In the genomic region with DNA sequence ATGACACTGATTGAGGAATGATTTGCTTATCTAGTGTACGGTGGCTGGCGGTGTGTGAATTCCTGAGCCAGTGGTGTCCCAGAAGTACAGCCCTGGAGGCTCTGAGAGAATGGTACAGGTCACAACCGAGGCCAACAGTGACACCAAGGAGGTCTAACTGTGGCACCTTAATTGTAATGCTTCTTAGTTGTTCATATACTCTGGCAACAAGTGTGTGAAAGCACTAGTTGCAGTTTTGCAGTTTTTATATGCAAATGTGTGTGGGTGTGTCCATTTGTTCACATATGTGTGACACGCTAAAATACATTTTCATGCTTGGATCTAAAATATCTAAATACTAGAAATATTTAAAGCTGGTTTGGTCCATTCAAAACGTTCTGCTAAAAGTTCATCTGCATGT, we compare ENCODE assay signal across 29 cellular contexts.
DNase-seq lines count a peak whose midpoint lies in the region; ATAC-seq and TF ChIP-seq lines count a peak whose summit lies in the region.
"Had no signal": no experiment of that assay in that cellular context is flagged by ENCODE, and none has a peak within 500 bp of the region (broad histone marks: within the 10 kb centered on the region; RNA-seq: fewer than 3 reads in every experiment).

No MANE protein-coding gene starts in this region.

- DNase-seq in esophagus muscularis mucosa (ENCODE audit: extremely low spot score), result peak; percentile 26
- no peak for DNase-seq in SKM-1 (lab: John Stamatoyannopoulos, UW; ENCODE audit: unreplicated experiment)
- DNase-seq: 8988T; ACHN; AML-193; BE2C; C1 segment of cervical spinal cord; Caco-2; Calu3; CD4-positive, alpha-beta memory T cell; CD4-positive, alpha-beta T cell; CD4-positive, CD25-positive, alpha-beta regulatory T cell; CD8-positive, alpha-beta memory T cell; CD8-positive, alpha-beta T cell; COR-L47; DMS 273 treated with DMSO at 0.1 percent for 48 hours; DMS153; DMS53; DMS79; DMS79 treated with DMSO at 0.1 percent for 48 hours; DND-41; EL had no signal

- no peak for TF ChIP-seq EP300 in esophagus muscularis mucosa (IDR thresholded peaks at IDR 0.05)

- no peak for ATAC-seq in HG03469 (IDR thresholded peaks at IDR 0.05; ENCODE audit: unreplicated experiment)
- ATAC-seq: A549; CD8-positive, alpha-beta T cell had no signal

- H3K4me3 ChIP-seq in HEK293 (ENCODE audit: low read depth, low read length) (no peak overlapping the region), esophagus muscularis mucosa (no peak overlapping the region)
- H3K4me3 ChIP-seq: A549; BLaER1; BLaER1 treated with 17β-estradiol and CSF1 and Interleukin-3, amounts not matched to agents 10 nM and 100 nM had no signal

- no peaks in the 10 kb centered on the region for H3K4me1 ChIP-seq in HEK293 (ENCODE audit: control insufficient read depth, insufficient read depth, low read length)
- H3K4me1 ChIP-seq in esophagus muscularis mucosa, result peaks cover 0 to 11% (median 6%) of the 10 kb centered on the region in 4 donors
- H3K4me1 ChIP-seq: A549, BE2C, BLaER1, Caco-2 had no signal

- POLR2A ChIA-PET in HEK293 (lab: Yijun Ruan, JAX), result no interaction called here

- intact Hi-C loops in esophagus muscularis mucosa (cut with DNase I), result no loop called here

- H3K9me3 ChIP-seq in HEK293 (ENCODE audit: control insufficient read depth, insufficient read depth, low read depth, low read length), result no peaks in the 10 kb centered on the region
- H3K9me3 ChIP-seq in esophagus muscularis mucosa, result no peaks in the 10 kb centered on the region
- H3K9me3 ChIP-seq: A549, BE2C, BLaER1, Caco-2 had no signal

- no peaks in the 10 kb centered on the region for H3K27me3 ChIP-seq in esophagus muscularis mucosa
- H3K27me3 ChIP-seq: BE2C; BLaER1; BLaER1 treated with 17β-estradiol and CSF1 and Interleukin-3, amounts not matched to agents 10 nM and 100 nM had no signal

- no peak for TF ChIP-seq CTCF in HEK293 (tag by site-specific recombination; IDR thresholded peaks at IDR 0.05)
- TF ChIP-seq CTCF in esophagus muscularis mucosa (IDR thresholded peaks at IDR 0.05), result no peak

- CTCF ChIA-PET in HEK293 (lab: Yijun Ruan, JAX), result interaction anchor here (1.0 to 1.7 kb wide), 2 partner anchors 8 to 10 kb away, joined by 4 to 6 read pairs; no protein-coding TSS in a partner anchor

- no peak for TF ChIP-seq POLR2A in esophagus muscularis mucosa (IDR thresholded peaks at IDR 0.05; ENCODE audit: low read depth)

- H3K27ac ChIP-seq in HEK293 (ENCODE audit: extremely low read depth, low read depth, low read length) (no peak overlapping the region), esophagus muscularis mucosa (replicated peaks in 1 of 4) (no peak overlapping the region)
- H3K27ac ChIP-seq: 22Rv1; A549; BLaER1; BLaER1 treated with 17β-estradiol and CSF1 and Interleukin-3, amounts not matched to agents 10 nM and 100 nM; C4-2B had no signal

- H3K36me3 ChIP-seq in HEK293 (ENCODE audit: control insufficient read depth in 2 of 2, insufficient read depth in 1 of 2, low read length in 2 of 2) (peaks cover 0 to 18% of the 10 kb centered on the region in 2 experiments; a peak in 1 of 3 replicates), esophagus muscularis mucosa (peaks cover 0 to 20% (median 9%) of the 10 kb centered on the region in 4 donors)
- H3K36me3 ChIP-seq: BE2C; BLaER1; BLaER1 treated with 17β-estradiol and CSF1 and Interleukin-3, amounts not matched to agents 10 nM and 100 nM had no signal

- WGBS in esophagus muscularis mucosa, result 91% methylated on average over 5 of the region's 5 CpGs

TF ChIP-seq in HEK293, 187 proteins besides CTCF, POLR2A, EP300 and RAD21:
- TF ChIP-seq ZNF626 (tag by site-specific recombination; IDR thresholded peaks at IDR 0.05), result no peak
- TF ChIP-seq SCRT1 (tag by site-specific recombination; IDR thresholded peaks at IDR 0.05; ENCODE audit: borderline replicate concordance), result peak; percentile 70; the same call in 1 of the 2 replicates
- peak; percentile 89 for TF ChIP-seq SCRT2 (tag by site-specific recombination; IDR thresholded peaks at IDR 0.05)
